Comparison of ENCODE assay signal across 13 cellular contexts in genomic region chr10:103447187-103447586, GRCh38. TPM values are rescaled to one million over a fixed set of nuclear protein-coding genes. Genes with fewer than 3 reads are reported as not detected.
DNase-seq lines count a peak whose midpoint lies in the region; ATAC-seq lines count a peak whose summit lies in the region.
"Had no signal": no experiment of that assay in that cellular context is flagged by ENCODE, and none has a peak within 500 bp of the region (broad histone marks: within the 10 kb centered on the region; RNA-seq: fewer than 3 reads in every experiment).

No MANE protein-coding gene starts in this region.

- CTCF ChIA-PET in CD4-positive, alpha-beta memory T cell (lab: Charles Lee; ENCODE audit: partially characterized antibody), result interaction anchor here (9.7 kb wide), 1 partner anchor 30 kb away, joined by 75 read pairs; no protein-coding TSS in a partner anchor

- H3K36me3 ChIP-seq in CD4-positive, alpha-beta memory T cell (ENCODE audit: insufficient read depth, low read length), result peaks cover 54% of the 10 kb centered on the region
- peaks cover 66% of the 10 kb centered on the region for H3K36me3 ChIP-seq in adipocyte (ENCODE audit: control insufficient read depth, insufficient read depth, low read length, severe bottlenecking)
- peaks cover 57 to 65% (median 62%) of the 10 kb centered on the region in 3 donors for H3K36me3 ChIP-seq in skeletal muscle tissue (ENCODE audit: control insufficient read depth in 3 of 3, insufficient read depth in 3 of 3, low read length in 3 of 3)

- H3K36me3 Mint-ChIP-seq in CD4-positive, alpha-beta memory T cell, result peaks cover 52 to 87% of the 10 kb centered on the region in 2 donors

- H3K9ac ChIP-seq in adipocyte (ENCODE audit: low read length) (peak overlapping the region; percentile 76), skeletal muscle tissue (ENCODE audit: low read depth in 1 of 3, low read length in 3 of 3) (no peak overlapping the region)

- POLR2A ChIA-PET in CD4-positive, alpha-beta memory T cell (lab: Charles Lee; ENCODE audit: partially characterized antibody), result interaction anchor here (0.6 to 1.5 kb wide), 3 partner anchors 29 to 1713 kb away, joined by 3 to 4 read pairs (median 3); no protein-coding TSS in a partner anchor

- H3K4me1 Mint-ChIP-seq in CD4-positive, alpha-beta memory T cell, result peaks cover 31 to 66% (median 50%) of the 10 kb centered on the region in 4 donors

- H3K27ac ChIP-seq in CD4-positive, alpha-beta memory T cell (ENCODE audit: low read depth, low read length), result no peak overlapping the region
- H3K27ac ChIP-seq in skeletal muscle tissue (ENCODE audit: low read depth, low read length), result peak overlapping the region; percentile 86
- H3K27ac ChIP-seq: C4-2B had no signal

- H3K4me3 Mint-ChIP-seq in CD4-positive, alpha-beta memory T cell, result peak overlapping the region in 3 of 8 donors; percentile 18 to 49 (median 34)
- H3K4me3 Mint-ChIP-seq: activated B cell treated with CpG ODN at 0.5 μM for 24 hours had no signal

- H3K4me1 ChIP-seq in CD4-positive, alpha-beta memory T cell (ENCODE audit: insufficient read depth, low read length), result peaks cover 42% of the 10 kb centered on the region
- H3K4me1 ChIP-seq in adipocyte (ENCODE audit: control insufficient read depth, insufficient read depth, low read length) (peaks cover 62% of the 10 kb centered on the region), skeletal muscle tissue (ENCODE audit: control insufficient read depth in 3 of 3, insufficient read depth in 3 of 3, low read length in 3 of 3) (peaks cover 69 to 72% (median 72%) of the 10 kb centered on the region in 3 donors)

- ATAC-seq in sciatic nerve (no peak), HG03159 (IDR thresholded peaks at IDR 0.05; ENCODE audit: unreplicated experiment) (no peak), GM18502 (IDR thresholded peaks at IDR 0.05; ENCODE audit: poor library complexity, unreplicated experiment) (no peak)
- ATAC-seq: mucosa of descending colon had no signal

- H3K27me3 Mint-ChIP-seq in CD4-positive, alpha-beta memory T cell, result no peaks in the 10 kb centered on the region
- H3K27me3 Mint-ChIP-seq: activated B cell treated with CpG ODN at 0.5 μM for 24 hours had no signal

- peak overlapping the region in 6 of 7 donors; percentile 52 to 87 (median 66) for H3K27ac Mint-ChIP-seq in CD4-positive, alpha-beta memory T cell
- H3K27ac Mint-ChIP-seq: activated B cell treated with CpG ODN at 0.5 μM for 24 hours had no signal

- DNase-seq in CD4-positive, alpha-beta memory T cell, result no peak
- DNase-seq in adipocyte (ENCODE audit: low read depth) (no peak), sciatic nerve (ENCODE audit: low spot score) (no peak)
- DNase-seq: activated B cell treated with CpG ODN at 0.5 μM for 24 hours, EL, NCI-H1092 had no signal

- no peaks in the 10 kb centered on the region for H3K9me3 ChIP-seq in CD4-positive, alpha-beta memory T cell (ENCODE audit: control insufficient read depth in 1 of 2, low read length in 2 of 2)
- no peaks in the 10 kb centered on the region for H3K9me3 ChIP-seq in adipocyte (ENCODE audit: control insufficient read depth, low read length)
- no peaks in the 10 kb centered on the region for H3K9me3 ChIP-seq in skeletal muscle tissue (ENCODE audit: control insufficient read depth in 3 of 3, low read length in 3 of 3)
- H3K9me3 ChIP-seq: mucosa of descending colon had no signal

- H3K27me3 ChIP-seq in CD4-positive, alpha-beta memory T cell (ENCODE audit: insufficient read depth, low read length), result no peaks in the 10 kb centered on the region
- H3K27me3 ChIP-seq in adipocyte (replicated peaks; ENCODE audit: control insufficient read depth, insufficient read depth, low read length), result no peaks in the 10 kb centered on the region
- H3K27me3 ChIP-seq in skeletal muscle tissue (ENCODE audit: control insufficient read depth in 3 of 3, insufficient read depth in 3 of 3, low read length in 3 of 3), result peaks cover 0 to 8% (median 0%) of the 10 kb centered on the region in 3 donors

- H3K9me3 Mint-ChIP-seq in CD4-positive, alpha-beta memory T cell, result peaks cover 0 to 3% (median 0%) of the 10 kb centered on the region in 8 donors
- H3K9me3 Mint-ChIP-seq: activated B cell treated with CpG ODN at 0.5 μM for 24 hours had no signal

- H3K4me3 ChIP-seq in CD4-positive, alpha-beta memory T cell (ENCODE audit: low read length in 2 of 2), result no peak overlapping the region
- H3K4me3 ChIP-seq in adipocyte (ENCODE audit: low read length) (no peak overlapping the region), skeletal muscle tissue (ENCODE audit: low read length in 3 of 3) (no peak overlapping the region)
- H3K4me3 ChIP-seq: mucosa of descending colon had no signal

- intact Hi-C loops in CD4-positive, alpha-beta memory T cell (cut with micrococcal nuclease), result no loop called here
- intact Hi-C loops in sciatic nerve (cut with DNase I), result no loop called here

RNA-seq across cellular contexts. Expression of gene CALHM2, which starts 5.0 kb away (rescaled TPM):
- 10 to 100 TPM; 80.5 to 84.6 TPM for total RNA-seq in CD4-positive, alpha-beta memory T cell
- polyA plus RNA-seq in CD4-positive, alpha-beta memory T cell, result 10 to 100 TPM; 40.3 to 65.0 TPM
- total RNA-seq in skeletal muscle tissue (4.7 TPM), sciatic nerve (46.3 TPM)

RNA-seq across cellular contexts. Expression of gene CALHM1, which starts 11.5 kb away (rescaled TPM):
- total RNA-seq in CD4-positive, alpha-beta memory T cell, result not detected
- polyA plus RNA-seq in CD4-positive, alpha-beta memory T cell, result not detected
- not detected for total RNA-seq in skeletal muscle tissue
- not detected for total RNA-seq in sciatic nerve
- total RNA-seq: astrocyte, fibroblast of villous mesenchyme, mucosa of descending colon had no signal

RNA-seq across cellular contexts. Expression of gene CALHM3, which starts 31.9 kb away (rescaled TPM):
- not detected for total RNA-seq in CD4-positive, alpha-beta memory T cell
- not detected for polyA plus RNA-seq in CD4-positive, alpha-beta memory T cell
- total RNA-seq in skeletal muscle tissue (not detected), sciatic nerve (not detected)
- total RNA-seq: activated B cell treated with CpG ODN at 0.5 μM for 24 hours, astrocyte, mucosa of descending colon had no signal

RNA-seq across cellular contexts. Expression of gene NEURL1, which starts 46.3 kb away (rescaled TPM):
- under 1 TPM; 0.83 to 0.96 TPM for total RNA-seq in CD4-positive, alpha-beta memory T cell
- polyA plus RNA-seq in CD4-positive, alpha-beta memory T cell, result under 1 TPM; 0.76 to 0.82 TPM
- total RNA-seq in skeletal muscle tissue (12.0 TPM), sciatic nerve (0.36 TPM)

RNA-seq across cellular contexts. Expression of gene PDCD11, which starts 50.8 kb away (rescaled TPM):
- total RNA-seq in CD4-positive, alpha-beta memory T cell, result 10 to 100 TPM; 37.8 to 45.0 TPM
- polyA plus RNA-seq in CD4-positive, alpha-beta memory T cell, result 10 to 100 TPM in 1 of 2 donors, 1 to 10 TPM in 1; 2.5 to 16.1 TPM
- total RNA-seq in skeletal muscle tissue (24.5 TPM), sciatic nerve (21.0 TPM)
